ENCODE assay signal across 15 cellular contexts in genomic region chr17:39604911-39605491, GRCh38. TPM values are rescaled to one million over a fixed set of nuclear protein-coding genes. Genes with fewer than 3 reads are reported as not detected.
DNase-seq lines count a peak whose midpoint lies in the region; ATAC-seq, FAIRE-seq and TF ChIP-seq lines count a peak whose summit lies in the region.
"Had no signal": no experiment of that assay in that cellular context is flagged by ENCODE, and none has a peak within 500 bp of the region (broad histone marks: within the 10 kb centered on the region; RNA-seq: fewer than 3 reads in every experiment).

No MANE protein-coding gene starts in this region.

- H3K27me3 ChIP-seq in DOHH2 (ENCODE audit: control insufficient read depth, low read length): peaks cover 94% of the 10 kb centered on the region
- H3K27me3 ChIP-seq in GM12878 (replicated peaks in 1 of 2; ENCODE audit: control insufficient read depth in 2 of 2, insufficient read depth in 2 of 2, low read length in 1 of 2): peaks cover 40 to 45% of the 10 kb centered on the region in 2 experiments

- H3K9me2 ChIP-seq in DOHH2 (replicated peaks; ENCODE audit: control insufficient read depth, low read length): no peaks in the 10 kb centered on the region

- ATAC-seq in activated CD8-positive, alpha-beta T cell treated with anti-CD3 and anti-CD28 coated beads for 36 hours: peak; percentile 17
- no peak for ATAC-seq in activated CD8-positive, alpha-beta T cell treated with anti-CD3 and anti-CD28 coated beads, Interleukin-2, amount 10 ng/mL, durations not matched to agents 7 days and 5 days
- ATAC-seq in GM12878 (no peak), GM19035 (IDR thresholded peaks at IDR 0.05; ENCODE audit: unreplicated experiment) (no peak)
- peak; percentile 13 to 18 for ATAC-seq in naive thymus-derived CD8-positive, alpha-beta T cell
- ATAC-seq: HCT116 had no signal

- H3K79me2 ChIP-seq in DOHH2 (ENCODE audit: control insufficient read depth, low read length): no peaks in the 10 kb centered on the region
- H3K79me2 ChIP-seq in GM12878 (ENCODE audit: control insufficient read depth, insufficient read depth, low read length): no peaks in the 10 kb centered on the region

- H3K9ac ChIP-seq in GM12878 (ENCODE audit: control insufficient read depth, insufficient read depth, low read length): no peak overlapping the region

- no peak for TF ChIP-seq EP300 in GM12878 (IDR thresholded peaks at IDR 0.05; ENCODE audit: borderline replicate concordance in 1 of 2, control insufficient read depth in 1 of 2, low read depth in 2 of 2, low read length in 2 of 2)

- H3K4me3 ChIP-seq in DOHH2 (ENCODE audit: low read length) (no peak overlapping the region), GM12878 (no peak overlapping the region)
- H3K4me3 ChIP-seq: SJSA1 had no signal

- H3K36me3 ChIP-seq in DOHH2 (ENCODE audit: control insufficient read depth, low read length): no peaks in the 10 kb centered on the region
- H3K36me3 ChIP-seq in GM12878 (ENCODE audit: control insufficient read depth in 2 of 2, insufficient read depth in 2 of 2, low read length in 1 of 2): no peaks in the 10 kb centered on the region
- H3K36me3 ChIP-seq: SJSA1 had no signal

- SMC1A ChIA-PET in GM12878 (lab: Charles Lee; ENCODE audit: uncharacterized antibody, unreplicated experiment): no interaction called here

- 0 out of 2 replicates have a peak, but pooled peaks cover 2% of the 10 kb centered on the region for H4K20me1 ChIP-seq in DOHH2 (ENCODE audit: control insufficient read depth, insufficient read depth, low read depth, low read length)
- no peaks in the 10 kb centered on the region for H4K20me1 ChIP-seq in GM12878 (ENCODE audit: control insufficient read depth, insufficient read depth)

- no peak for FAIRE-seq in GM12878 (lab: Jason Lieb, UNC)
- FAIRE-seq: astrocyte, islet of Langerhans had no signal

- peaks cover 74% of the 10 kb centered on the region for H3K27me3 Mint-ChIP-seq in activated CD8-positive, alpha-beta T cell treated with anti-CD3 and anti-CD28 coated beads for 36 hours
- peaks cover 78% of the 10 kb centered on the region for H3K27me3 Mint-ChIP-seq in activated CD8-positive, alpha-beta T cell treated with anti-CD3 and anti-CD28 coated beads, Interleukin-2, amount 10 ng/mL, durations not matched to agents 7 days and 5 days (ENCODE audit: low read depth)
- peaks cover 33 to 83% (median 52%) of the 10 kb centered on the region in 5 donors for H3K27me3 Mint-ChIP-seq in naive thymus-derived CD8-positive, alpha-beta T cell

- TF ChIP-seq CTCF in activated CD8-positive, alpha-beta T cell treated with anti-CD3 and anti-CD28 coated beads for 36 hours (IDR thresholded peaks at IDR 0.05): no peak
- TF ChIP-seq CTCF in DOHH2 (IDR thresholded peaks at IDR 0.05; ENCODE audit: low read depth, low read length, poor library complexity, severe bottlenecking) (no peak), GM12878 (IDR thresholded peaks at IDR 0.05 in 2 of 3, conservative IDR thresholded peaks at IDR 0.05 in 1 of 3; ENCODE audit: control insufficient read depth in 2 of 3, extremely low read depth in 1 of 3, insufficient read depth in 1 of 3, low read depth in 3 of 3, low read length in 3 of 3) (no peak)

- H2AFZ ChIP-seq in GM12878 (ENCODE audit: control insufficient read depth, low read depth, low read length): no peak overlapping the region

- in situ Hi-C loops in GM12878 (cut with MboI): no loop called here

- no peak for TF ChIP-seq POLR2A in GM12878 (IDR thresholded peaks at IDR 0.05; ENCODE audit: low read depth, low read length)

- BruUV-seq in GM12878 (replicated peaks; lab: Mats Ljungman, UMichigan): no TSS peak

- no peaks in the 10 kb centered on the region for H3K9me3 Mint-ChIP-seq in activated CD8-positive, alpha-beta T cell treated with anti-CD3 and anti-CD28 coated beads for 36 hours
- no peaks in the 10 kb centered on the region for H3K9me3 Mint-ChIP-seq in activated CD8-positive, alpha-beta T cell treated with anti-CD3 and anti-CD28 coated beads, Interleukin-2, amount 10 ng/mL, durations not matched to agents 7 days and 5 days (ENCODE audit: insufficient read depth)
- no peaks in the 10 kb centered on the region for H3K9me3 Mint-ChIP-seq in naive thymus-derived CD8-positive, alpha-beta T cell

- H3K4me2 ChIP-seq in DOHH2 (ENCODE audit: low read length) (0 out of 2 replicates have a peak overlapping the region, but pooled peaks have one; percentile 10), GM12878 (ENCODE audit: control insufficient read depth, insufficient read depth) (no peak overlapping the region; the same call in 1 of the 2 replicates)

- no peak overlapping the region for H3K4me3 Mint-ChIP-seq in activated CD8-positive, alpha-beta T cell treated with anti-CD3 and anti-CD28 coated beads for 36 hours
- H3K4me3 Mint-ChIP-seq in activated CD8-positive, alpha-beta T cell treated with anti-CD3 and anti-CD28 coated beads, Interleukin-2, amount 10 ng/mL, durations not matched to agents 7 days and 5 days: no peak overlapping the region
- peak overlapping the region in 9 of 10 donors; percentile 30 to 77 (median 62) for H3K4me3 Mint-ChIP-seq in naive thymus-derived CD8-positive, alpha-beta T cell

- H3K36me3 Mint-ChIP-seq in activated CD8-positive, alpha-beta T cell treated with anti-CD3 and anti-CD28 coated beads for 36 hours (ENCODE audit: low read depth): no peaks in the 10 kb centered on the region
- H3K36me3 Mint-ChIP-seq in activated CD8-positive, alpha-beta T cell treated with anti-CD3 and anti-CD28 coated beads, Interleukin-2, amount 10 ng/mL, durations not matched to agents 7 days and 5 days (ENCODE audit: low read depth): no peaks in the 10 kb centered on the region
- H3K36me3 Mint-ChIP-seq in naive thymus-derived CD8-positive, alpha-beta T cell: peaks cover 0 to 2% (median 0%) of the 10 kb centered on the region in 3 donors

- no peak overlapping the region for H3K27ac Mint-ChIP-seq in activated CD8-positive, alpha-beta T cell treated with anti-CD3 and anti-CD28 coated beads for 36 hours
- H3K27ac Mint-ChIP-seq in activated CD8-positive, alpha-beta T cell treated with anti-CD3 and anti-CD28 coated beads, Interleukin-2, amount 10 ng/mL, durations not matched to agents 7 days and 5 days: no peak overlapping the region
- H3K27ac Mint-ChIP-seq in naive thymus-derived CD8-positive, alpha-beta T cell: no peak overlapping the region

- H3K27ac ChIP-seq in DOHH2 (ENCODE audit: low read depth, low read length): no peak overlapping the region
- no peak overlapping the region for H3K27ac ChIP-seq in GM12878 (ENCODE audit: control insufficient read depth, insufficient read depth)
- H3K27ac ChIP-seq: SJSA1 had no signal

- H3K4me1 ChIP-seq in DOHH2 (ENCODE audit: control insufficient read depth, low read length): peaks cover 19% of the 10 kb centered on the region
- H3K4me1 ChIP-seq in GM12878 (ENCODE audit: control insufficient read depth, insufficient read depth, low read length): peaks cover 6% of the 10 kb centered on the region; the same call in 1 of the 2 replicates

- H3K9me3 ChIP-seq in DOHH2 (ENCODE audit: control insufficient read depth, insufficient read depth, low read length) (no peaks in the 10 kb centered on the region), GM12878 (replicated peaks; ENCODE audit: control insufficient read depth, insufficient read depth, low read length) (no peaks in the 10 kb centered on the region)
- H3K9me3 ChIP-seq: SJSA1 had no signal

- H3F3A ChIP-seq in DOHH2 (ENCODE audit: control insufficient read depth, insufficient read depth): no peaks in the 10 kb centered on the region; the same call in 1 of the 2 replicates

- CTCF ChIA-PET in activated CD8-positive, alpha-beta T cell treated with anti-CD3 and anti-CD28 coated beads for 36 hours (lab: Charles Lee): interaction anchor here (0.9 to 4.6 kb wide), 4 partner anchors 9 to 58 kb away, joined by 3 to 33 read pairs (median 3); no protein-coding TSS in a partner anchor
- CTCF ChIA-PET in activated CD8-positive, alpha-beta T cell treated with anti-CD3 and anti-CD28 coated beads, Interleukin-2, amount 10 ng/mL, durations not matched to agents 7 days and 5 days (lab: Charles Lee): interaction anchor here (1.0 to 1.5 kb wide), 3 partner anchors 17 to 29 kb away, joined by 3 to 8 read pairs (median 4); no protein-coding TSS in a partner anchor
- CTCF ChIA-PET in GM12878 (lab: Yijun Ruan, JAX): interaction anchor here (0.7 kb wide), 1 partner anchor 16 kb away, joined by 3 read pairs; no protein-coding TSS in a partner anchor

- RAD21 ChIA-PET in GM12878 (lab: Charles Lee; ENCODE audit: unreplicated experiment): no interaction called here

- no peak for TF ChIP-seq RAD21 in GM12878 (IDR thresholded peaks at IDR 0.05; ENCODE audit: insufficient read depth, low read depth, low read length)

- DNase-seq in activated CD8-positive, alpha-beta T cell treated with anti-CD3 and anti-CD28 coated beads for 36 hours: no peak
- no peak for DNase-seq in activated CD8-positive, alpha-beta T cell treated with anti-CD3 and anti-CD28 coated beads, Interleukin-2, amount 10 ng/mL, durations not matched to agents 7 days and 5 days
- DNase-seq in GM12878 (ENCODE audit: low read depth, low spot score) (no peak), iPS-NIHi11 (ENCODE audit: low spot score) (no peak), T1000 (lab: John Stamatoyannopoulos, UW) (no peak)
- no peak for DNase-seq in naive thymus-derived CD8-positive, alpha-beta T cell
- DNase-seq: DMS153; effector CD8-positive, alpha-beta T cell had no signal

- intact Hi-C loops in activated CD8-positive, alpha-beta T cell treated with anti-CD3 and anti-CD28 coated beads for 36 hours (cut with micrococcal nuclease): no loop called here
- intact Hi-C loops in GM12878 (cut with micrococcal nuclease; ENCODE audit: unreplicated experiment): no loop called here

- 8% methylated on average over 23 of the region's 31 CpGs for WGBS in GM12878 (ENCODE audit: insufficient coverage, insufficient replicate concordance, low lambda C conversion rate, missing lambda C conversion rate)

- POLR2A ChIA-PET in activated CD8-positive, alpha-beta T cell treated with anti-CD3 and anti-CD28 coated beads for 36 hours (lab: Charles Lee): interaction anchor here (0.6 to 1.5 kb wide), 2 partner anchors 11 to 533 kb away, joined by 3 read pairs; no protein-coding TSS in a partner anchor
- POLR2A ChIA-PET in activated CD8-positive, alpha-beta T cell treated with anti-CD3 and anti-CD28 coated beads, Interleukin-2, amount 10 ng/mL, durations not matched to agents 7 days and 5 days (lab: Charles Lee): interaction anchor here (0.5 to 1.2 kb wide), 3 partner anchors 16 to 859 kb away, joined by 3 to 4 read pairs (median 3); no protein-coding TSS in a partner anchor
- POLR2A ChIA-PET in GM12878 (lab: Charles Lee): no interaction called here
- POLR2A ChIA-PET in naive thymus-derived CD8-positive, alpha-beta T cell (lab: Charles Lee): no interaction called here

- H3K4me1 Mint-ChIP-seq in activated CD8-positive, alpha-beta T cell treated with anti-CD3 and anti-CD28 coated beads for 36 hours (ENCODE audit: low read depth): peaks cover 18% of the 10 kb centered on the region
- peaks cover 12% of the 10 kb centered on the region for H3K4me1 Mint-ChIP-seq in activated CD8-positive, alpha-beta T cell treated with anti-CD3 and anti-CD28 coated beads, Interleukin-2, amount 10 ng/mL, durations not matched to agents 7 days and 5 days (ENCODE audit: low read depth)
- H3K4me1 Mint-ChIP-seq in naive thymus-derived CD8-positive, alpha-beta T cell: peaks cover 7 to 35% (median 25%) of the 10 kb centered on the region in 4 donors

RNA-seq across cellular contexts. Expression of gene NEUROD2, which starts 2.7 kb away (rescaled TPM):
- not detected for total RNA-seq in activated CD8-positive, alpha-beta T cell treated with anti-CD3 and anti-CD28 coated beads for 36 hours
- not detected for total RNA-seq in activated CD8-positive, alpha-beta T cell treated with anti-CD3 and anti-CD28 coated beads, Interleukin-2, amount 10 ng/mL, durations not matched to agents 7 days and 5 days
- not detected in 2 replicates for total RNA-seq in GM12878 (2013; cell fraction: nucleolus; rRNA removed)
- total RNA-seq in GM12878 (2014; rRNA removed): not detected in 2 replicates
- not detected in 2 replicates for total RNA-seq in GM12878 (2014; rRNA removed; fragmentation: Illumina TruSeq; extraction: Trizol)
- total RNA-seq in GM12878 (2021): not detected in 2 replicates
- not detected for polyA plus RNA-seq in GM12878 (2011; ENCODE audit: low read depth)
- polyA plus RNA-seq in GM12878 (2011; rRNA removed): not detected in 2 replicates
- polyA plus RNA-seq in GM12878 (2011; cell fraction: cytosol; rRNA removed): not detected in 2 replicates
- polyA plus RNA-seq in GM12878 (2011; cell fraction: nucleus; rRNA removed): not detected in 2 replicates
- 0.03 and 0.06 TPM in 2 replicates for polyA plus RNA-seq in GM12878 (2012)
- not detected in 2 replicates for polyA plus RNA-seq in GM12878 (2014; fragmentation: Illumina TruSeq; extraction: Trizol)
- not detected for polyA plus RNA-seq in GM12878 (2014; fragmentation: Nextera tagmentation; extraction: Ambion mirVana)
- polyA plus RNA-seq in GM12878 (2014; rRNA removed): not detected in 2 replicates
- polyA plus RNA-seq in GM12878 (2016; fragmentation: Nextera tagmentation; extraction: Ambion mirVana): not detected
- polyA minus RNA-seq in GM12878 (2011; rRNA and poly(A)+ RNA removed): not detected in 2 replicates
- not detected in 2 replicates for polyA minus RNA-seq in GM12878 (2011; cell fraction: cytosol; rRNA and poly(A)+ RNA removed)
- polyA minus RNA-seq in GM12878 (2011; cell fraction: nucleus; rRNA and poly(A)+ RNA removed): not detected in 2 replicates
- total RNA-seq in naive thymus-derived CD8-positive, alpha-beta T cell: not detected
- not detected for polyA plus RNA-seq in naive thymus-derived CD8-positive, alpha-beta T cell
- total RNA-seq: astrocyte, SJSA1 had no signal

RNA-seq across cellular contexts. Expression of gene PPP1R1B, which starts 21.8 kb away (rescaled TPM):
- not detected for total RNA-seq in activated CD8-positive, alpha-beta T cell treated with anti-CD3 and anti-CD28 coated beads for 36 hours
- not detected for total RNA-seq in activated CD8-positive, alpha-beta T cell treated with anti-CD3 and anti-CD28 coated beads, Interleukin-2, amount 10 ng/mL, durations not matched to agents 7 days and 5 days
- total RNA-seq in GM12878 (2013; cell fraction: nucleolus; rRNA removed): not detected in 2 replicates
- not detected in 2 replicates for total RNA-seq in GM12878 (2014; rRNA removed)
- not detected in 2 replicates for total RNA-seq in GM12878 (2014; rRNA removed; fragmentation: Illumina TruSeq; extraction: Trizol)
- not detected in 2 replicates for total RNA-seq in GM12878 (2021)
- polyA plus RNA-seq in GM12878 (2011; ENCODE audit: low read depth): not detected
- polyA plus RNA-seq in GM12878 (2011; rRNA removed): 0.08 and 0.10 TPM in 2 replicates
- 0.15 and 0.24 TPM in 2 replicates for polyA plus RNA-seq in GM12878 (2011; cell fraction: cytosol; rRNA removed)
- 0.10 TPM in 1 of 2 replicates, not detected in the other for polyA plus RNA-seq in GM12878 (2011; cell fraction: nucleus; rRNA removed)
- not detected in 2 replicates for polyA plus RNA-seq in GM12878 (2012)
- not detected in 2 replicates for polyA plus RNA-seq in GM12878 (2014; fragmentation: Illumina TruSeq; extraction: Trizol)
- not detected for polyA plus RNA-seq in GM12878 (2014; fragmentation: Nextera tagmentation; extraction: Ambion mirVana)
- polyA plus RNA-seq in GM12878 (2014; rRNA removed): not detected in 2 replicates
- polyA plus RNA-seq in GM12878 (2016; fragmentation: Nextera tagmentation; extraction: Ambion mirVana): not detected
- polyA minus RNA-seq in GM12878 (2011; rRNA and poly(A)+ RNA removed): not detected in 2 replicates
- not detected in 2 replicates for polyA minus RNA-seq in GM12878 (2011; cell fraction: cytosol; rRNA and poly(A)+ RNA removed)
- polyA minus RNA-seq in GM12878 (2011; cell fraction: nucleus; rRNA and poly(A)+ RNA removed): not detected in 2 replicates
- not detected for total RNA-seq in naive thymus-derived CD8-positive, alpha-beta T cell
- polyA plus RNA-seq in naive thymus-derived CD8-positive, alpha-beta T cell: not detected
- total RNA-seq: mononuclear cell, SJSA1 had no signal

RNA-seq across cellular contexts. Expression of gene STARD3, which starts 31.9 kb away (rescaled TPM):
- total RNA-seq in activated CD8-positive, alpha-beta T cell treated with anti-CD3 and anti-CD28 coated beads for 36 hours: 10 to 100 TPM; 48.7 to 50.3 TPM
- 10 to 100 TPM; 69.0 to 72.1 TPM for total RNA-seq in activated CD8-positive, alpha-beta T cell treated with anti-CD3 and anti-CD28 coated beads, Interleukin-2, amount 10 ng/mL, durations not matched to agents 7 days and 5 days
- 48.2 and 60.1 TPM in 2 replicates for total RNA-seq in GM12878 (2013; cell fraction: nucleolus; rRNA removed)
- 16.4 and 21.5 TPM in 2 replicates for total RNA-seq in GM12878 (2014; rRNA removed)
- 14.3 and 15.8 TPM in 2 replicates for total RNA-seq in GM12878 (2014; rRNA removed; fragmentation: Illumina TruSeq; extraction: Trizol)
- total RNA-seq in GM12878 (2021): 46.3 and 48.2 TPM in 2 replicates
- polyA plus RNA-seq in GM12878 (2011; ENCODE audit: low read depth): 19.2 TPM
- polyA plus RNA-seq in GM12878 (2011; rRNA removed): 34.0 and 57.7 TPM in 2 replicates
- 65.6 and 91.8 TPM in 2 replicates for polyA plus RNA-seq in GM12878 (2011; cell fraction: cytosol; rRNA removed)
- 250 and 312 TPM in 2 replicates for polyA plus RNA-seq in GM12878 (2011; cell fraction: nucleus; rRNA removed)
- 37.5 and 41.9 TPM in 2 replicates for polyA plus RNA-seq in GM12878 (2012)
- polyA plus RNA-seq in GM12878 (2014; fragmentation: Illumina TruSeq; extraction: Trizol): 17.7 and 24.8 TPM in 2 replicates
- polyA plus RNA-seq in GM12878 (2014; fragmentation: Nextera tagmentation; extraction: Ambion mirVana): 1 to 10 TPM in 1 of 2 experiments, under 1 TPM in 1; 0.08 to 1.4 TPM
- 41.0 and 62.7 TPM in 2 replicates for polyA plus RNA-seq in GM12878 (2014; rRNA removed)
- 10 to 100 TPM; 30.2 to 38.8 TPM for polyA plus RNA-seq in GM12878 (2016; fragmentation: Nextera tagmentation; extraction: Ambion mirVana)
- 72.9 and 96.0 TPM in 2 replicates for polyA minus RNA-seq in GM12878 (2011; rRNA and poly(A)+ RNA removed)
- 24.6 and 26.1 TPM in 2 replicates for polyA minus RNA-seq in GM12878 (2011; cell fraction: cytosol; rRNA and poly(A)+ RNA removed)
- 58.8 and 76.0 TPM in 2 replicates for polyA minus RNA-seq in GM12878 (2011; cell fraction: nucleus; rRNA and poly(A)+ RNA removed)
- 100 to 1,000 TPM; 154 to 167 TPM for total RNA-seq in naive thymus-derived CD8-positive, alpha-beta T cell
- polyA plus RNA-seq in naive thymus-derived CD8-positive, alpha-beta T cell: 10 to 100 TPM; 37.4 to 51.6 (median 43.0) TPM

Comparison
In these comparisons a context has a peak if more than half of its experiments do, and no peak if none do; other contexts are left out.
1. ATAC-seq: peak in activated CD8-positive, alpha-beta T cell treated with anti-CD3 and anti-CD28 coated beads for 36 hours (single experiment) and naive thymus-derived CD8-positive, alpha-beta T cell (2 of 2); none in activated CD8-positive, alpha-beta T cell treated with anti-CD3 and anti-CD28 coated beads, Interleukin-2, amount 10 ng/mL, durations not matched to agents 7 days and 5 days (single experiment), GM12878 (single experiment) and GM19035 (single experiment).
2. H3K4me3 Mint-ChIP-seq: peak in naive thymus-derived CD8-positive, alpha-beta T cell (9 of 10); none in activated CD8-positive, alpha-beta T cell treated with anti-CD3 and anti-CD28 coated beads for 36 hours (single experiment) and activated CD8-positive, alpha-beta T cell treated with anti-CD3 and anti-CD28 coated beads, Interleukin-2, amount 10 ng/mL, durations not matched to agents 7 days and 5 days (single experiment).
3. POLR2A ChIA-PET loops: an anchor here in activated CD8-positive, alpha-beta T cell treated with anti-CD3 and anti-CD28 coated beads for 36 hours (0.6 to 1.5 kb wide) and activated CD8-positive, alpha-beta T cell treated with anti-CD3 and anti-CD28 coated beads, Interleukin-2, amount 10 ng/mL, durations not matched to agents 7 days and 5 days (0.5 to 1.2 kb wide); none called in GM12878 and naive thymus-derived CD8-positive, alpha-beta T cell.